Comparison of ENCODE assay signal across 1 cellular context in the genomic region with DNA sequence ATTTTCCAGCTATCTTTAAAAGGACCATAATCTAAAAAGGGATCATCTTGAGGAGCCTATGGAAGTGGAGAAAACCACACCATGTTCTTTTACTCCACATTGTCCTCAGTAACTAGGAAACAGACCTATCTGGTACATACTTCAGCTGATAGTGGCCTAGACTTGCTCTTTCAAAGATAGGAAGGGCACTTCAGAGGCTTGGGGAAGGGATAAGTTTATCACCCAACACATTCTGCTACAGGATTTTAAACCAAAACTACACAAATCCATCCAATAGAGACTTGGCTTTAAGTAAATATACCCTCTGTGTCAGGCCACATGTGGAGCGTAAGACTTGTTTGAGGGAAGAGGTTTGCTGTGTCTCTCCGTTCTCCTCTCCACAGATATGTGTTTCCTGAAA.
TF ChIP-seq lines count a peak whose summit lies in the region.

No MANE protein-coding gene starts in this region.

TF ChIP-seq in K562, 482 proteins besides CTCF, POLR2A, EP300 and RAD21 (continued from another document and continues in another):
- no peak for TF ChIP-seq REST (CRISPR knock-in tag; IDR thresholded peaks at IDR 0.05; ENCODE audit: low read depth)
- TF ChIP-seq HDAC1 (IDR thresholded peaks at IDR 0.05) = peak in 1 of 2 experiments; percentile 80; a peak in 2 of 4 replicates
- TF ChIP-seq ZNF280B (CRISPR knock-in tag; IDR thresholded peaks at IDR 0.05) = no peak
- TF ChIP-seq RBM34 (IDR thresholded peaks at IDR 0.05; ENCODE audit: borderline replicate concordance, insufficient read depth, low read length) = no peak
- TF ChIP-seq ZNF398 (CRISPR knock-in tag; IDR thresholded peaks at IDR 0.05) = no peak
- TF ChIP-seq MCM2 (IDR thresholded peaks at IDR 0.05; ENCODE audit: low read depth) = no peak
- TF ChIP-seq GATAD2B (IDR thresholded peaks at IDR 0.05; ENCODE audit: borderline replicate concordance) = no peak
- TF ChIP-seq FOXA3 (CRISPR knock-in tag; conservative IDR thresholded peaks at IDR 0.05 in 1 of 2, IDR thresholded peaks at IDR 0.05 in 1 of 2) = peak in 1 of 2 experiments; percentile 72; a peak in 2 of 4 replicates
- peak; percentile 73 for TF ChIP-seq CBFA2T2 (conservative IDR thresholded peaks at IDR 0.05)
- TF ChIP-seq ZNF445 (CRISPR knock-in tag; IDR thresholded peaks at IDR 0.05; ENCODE audit: low read depth) = no peak
- TF ChIP-seq FOXO4 (CRISPR knock-in tag; IDR thresholded peaks at IDR 0.05) = peak; percentile 79; the same call in 1 of the 2 replicates
- TF ChIP-seq ZBTB17 (CRISPR knock-in tag; IDR thresholded peaks at IDR 0.05) = peak; percentile 27; the same call in 1 of the 2 replicates
- peak; percentile 43; the same call in 1 of the 2 replicates for TF ChIP-seq GATA2 (CRISPR knock-in tag; IDR thresholded peaks at IDR 0.05)
- peak in 1 of 2 experiments; percentile 41; a peak in 1 of 4 replicates for TF ChIP-seq ZMIZ1 (IDR thresholded peaks at IDR 0.05; ENCODE audit: low read depth in 2 of 2, low read length in 2 of 2)
- TF ChIP-seq, protein P1, sequence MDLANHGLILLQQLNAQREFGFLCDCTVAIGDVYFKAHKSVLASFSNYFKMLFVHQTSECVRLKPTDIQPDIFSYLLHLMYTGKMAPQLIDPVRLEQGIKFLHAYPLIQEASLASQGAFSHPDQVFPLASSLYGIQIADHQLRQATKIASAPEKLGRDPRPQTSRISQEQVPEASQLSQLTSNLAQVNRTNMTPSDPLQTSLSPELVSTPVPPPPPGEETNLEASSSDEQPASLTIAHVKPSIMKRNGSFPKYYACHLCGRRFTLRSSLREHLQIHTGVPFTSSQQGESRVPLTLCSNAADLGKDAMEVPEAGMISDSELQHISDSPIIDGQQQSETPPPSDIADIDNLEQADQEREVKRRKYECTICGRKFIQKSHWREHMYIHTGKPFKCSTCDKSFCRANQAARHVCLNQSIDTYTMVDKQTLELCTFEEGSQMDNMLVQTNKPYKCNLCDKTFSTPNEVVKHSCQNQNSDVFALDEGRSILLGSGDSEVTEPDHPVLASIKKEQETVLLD (IDR thresholded peaks at IDR 0.05) = no peak
- TF ChIP-seq IFI16 (CRISPR knock-in tag; IDR thresholded peaks at IDR 0.05) = no peak
- no peak for TF ChIP-seq HMBOX1 (IDR thresholded peaks at IDR 0.05)
- TF ChIP-seq KDM1A (IDR thresholded peaks at IDR 0.05) = peak; percentile 91 to 93
- TF ChIP-seq TEAD1 (CRISPR knock-in tag; IDR thresholded peaks at IDR 0.05) = peak in 1 of 2 experiments; percentile 44; a peak in 1 of 4 replicates
- no peak for TF ChIP-seq POLR3G (IDR thresholded peaks at IDR 0.05; ENCODE audit: extremely low read depth, insufficient read length, insufficient replicate concordance)
- peak; percentile 61; the same call in 1 of the 2 replicates for TF ChIP-seq ZBTB9 (CRISPR knock-in tag; IDR thresholded peaks at IDR 0.05)
- no peak for TF ChIP-seq FIP1L1 (IDR thresholded peaks at IDR 0.05; ENCODE audit: low read depth, low read length, poor library complexity, severe bottlenecking)
- TF ChIP-seq ZNF282 (CRISPR knock-in tag; IDR thresholded peaks at IDR 0.05) = no peak
- TF ChIP-seq SMAD4 (CRISPR knock-in tag; conservative IDR thresholded peaks at IDR 0.05) = peak; percentile 19; the same call in 1 of the 2 replicates
- no peak for TF ChIP-seq ETV6 (IDR thresholded peaks at IDR 0.05; ENCODE audit: borderline replicate concordance in 1 of 2, low read depth in 2 of 2, low read length in 1 of 2)
- no peak for TF ChIP-seq ETV6 (CRISPR knock-in tag; IDR thresholded peaks at IDR 0.05; ENCODE audit: borderline replicate concordance)
- TF ChIP-seq TEAD4 (IDR thresholded peaks at IDR 0.05; ENCODE audit: low read length) = peak; percentile 75
- no peak for TF ChIP-seq TEAD4 (CRISPR knock-in tag; IDR thresholded peaks at IDR 0.05; ENCODE audit: borderline replicate concordance)
- TF ChIP-seq POLR2AphosphoS5 (IDR thresholded peaks at IDR 0.05; ENCODE audit: control insufficient read depth, insufficient read depth, low read depth, low read length) = peak; percentile 64
- no peak for TF ChIP-seq ZNF696 (CRISPR knock-in tag; conservative IDR thresholded peaks at IDR 0.05)
- TF ChIP-seq GATAD2A (IDR thresholded peaks at IDR 0.05) = no peak
- no peak for TF ChIP-seq RBM15 (IDR thresholded peaks at IDR 0.05; ENCODE audit: insufficient read depth, low read length)
- TF ChIP-seq JUND (IDR thresholded peaks at IDR 0.05; ENCODE audit: borderline replicate concordance, low read depth, low read length) = no peak
- no peak for TF ChIP-seq JUND (tag; IDR thresholded peaks at IDR 0.05; ENCODE audit: borderline replicate concordance, low read depth, low read length)
- TF ChIP-seq PRMT5 (CRISPR knock-in tag; IDR thresholded peaks at IDR 0.05) = no peak
- TF ChIP-seq, protein P2, sequence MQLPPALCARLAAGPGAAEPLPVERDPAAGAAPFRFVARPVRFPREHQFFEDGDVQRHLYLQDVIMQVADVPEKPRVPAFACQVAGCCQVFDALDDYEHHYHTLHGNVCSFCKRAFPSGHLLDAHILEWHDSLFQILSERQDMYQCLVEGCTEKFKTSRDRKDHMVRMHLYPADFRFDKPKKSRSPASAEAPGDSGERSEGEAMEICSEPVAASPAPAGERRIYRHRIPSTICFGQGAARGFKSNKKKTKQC (CRISPR knock-in tag; IDR thresholded peaks at IDR 0.05) = no peak
- peak; percentile 81 for TF ChIP-seq HDAC2 (IDR thresholded peaks at IDR 0.05)
- TF ChIP-seq ARID1B (IDR thresholded peaks at IDR 0.05) = peak; percentile 58; the same call in 1 of the 2 replicates
- no peak for TF ChIP-seq NR3C1 (CRISPR knock-in tag; IDR thresholded peaks at IDR 0.05)
- TF ChIP-seq CCAR2 (IDR thresholded peaks at IDR 0.05; ENCODE audit: low read depth, low read length) = no peak
- TF ChIP-seq HDAC3 (IDR thresholded peaks at IDR 0.05; ENCODE audit: borderline replicate concordance, partially characterized antibody) = peak; percentile 29
- TF ChIP-seq, protein P3, sequence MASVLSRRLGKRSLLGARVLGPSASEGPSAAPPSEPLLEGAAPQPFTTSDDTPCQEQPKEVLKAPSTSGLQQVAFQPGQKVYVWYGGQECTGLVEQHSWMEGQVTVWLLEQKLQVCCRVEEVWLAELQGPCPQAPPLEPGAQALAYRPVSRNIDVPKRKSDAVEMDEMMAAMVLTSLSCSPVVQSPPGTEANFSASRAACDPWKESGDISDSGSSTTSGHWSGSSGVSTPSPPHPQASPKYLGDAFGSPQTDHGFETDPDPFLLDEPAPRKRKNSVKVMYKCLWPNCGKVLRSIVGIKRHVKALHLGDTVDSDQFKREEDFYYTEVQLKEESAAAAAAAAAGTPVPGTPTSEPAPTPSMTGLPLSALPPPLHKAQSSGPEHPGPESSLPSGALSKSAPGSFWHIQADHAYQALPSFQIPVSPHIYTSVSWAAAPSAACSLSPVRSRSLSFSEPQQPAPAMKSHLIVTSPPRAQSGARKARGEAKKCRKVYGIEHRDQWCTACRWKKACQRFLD (CRISPR knock-in tag; IDR thresholded peaks at IDR 0.05) = no peak
- peak; percentile 57; the same call in 1 of the 2 replicates for TF ChIP-seq FOXM1 (IDR thresholded peaks at IDR 0.05; ENCODE audit: low read depth)
- TF ChIP-seq FOXM1 (CRISPR knock-in tag; IDR thresholded peaks at IDR 0.05; ENCODE audit: low read depth) = no peak
- no peak for TF ChIP-seq KLF16 (IDR thresholded peaks at IDR 0.05)
- TF ChIP-seq PML (IDR thresholded peaks at IDR 0.05; ENCODE audit: low read length) = peak; percentile 46
